22 cellular contexts compared by ENCODE assay signal in the genomic region with DNA sequence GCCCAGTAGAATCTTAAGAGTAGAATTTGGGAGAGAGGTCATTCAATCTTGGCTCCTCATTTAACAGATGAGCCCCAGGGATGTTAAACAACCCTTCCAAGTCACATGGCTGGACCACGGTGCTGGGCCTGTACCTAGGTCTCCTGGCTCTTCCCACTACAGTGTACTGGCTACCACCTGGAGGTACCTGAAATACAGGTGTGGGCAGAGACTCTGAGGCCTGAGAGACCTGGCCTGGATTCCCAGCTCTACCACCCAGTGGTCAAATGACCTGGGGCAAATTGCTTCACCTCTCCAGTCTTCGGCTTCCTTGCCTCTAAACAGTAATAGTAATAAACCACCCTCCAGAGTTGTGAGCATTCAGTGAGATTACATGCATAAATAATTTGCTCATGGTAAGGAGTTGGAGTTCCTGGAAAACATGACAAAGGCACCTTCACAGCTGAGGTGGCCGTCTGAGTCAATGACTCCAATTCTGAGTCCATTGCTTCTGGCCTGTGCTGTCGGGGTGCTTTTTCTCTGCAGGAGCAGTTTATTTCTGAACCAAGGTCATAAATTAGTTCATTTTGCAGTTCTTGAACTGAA. TPM values are rescaled to one million over a fixed set of nuclear protein-coding genes. Genes with fewer than 3 reads are reported as not detected.
DNase-seq lines count a peak whose midpoint lies in the region; ATAC-seq, FAIRE-seq and TF ChIP-seq lines count a peak whose summit lies in the region.
"Had no signal": no experiment of that assay in that cellular context is flagged by ENCODE, and none has a peak within 500 bp of the region (broad histone marks: within the 10 kb centered on the region; RNA-seq: fewer than 3 reads in every experiment).

No MANE protein-coding gene starts in this region.

- H4K20me1 ChIP-seq in HepG2 (ENCODE audit: insufficient read depth, low read length) = no peaks in the 10 kb centered on the region

- WGBS in HepG2 (ENCODE audit: low lambda C conversion rate) = 90% methylated on average over 4 of the region's 4 CpGs

- FAIRE-seq in HepG2 (lab: Jason Lieb, UNC) = no peak
- FAIRE-seq: G401.6 had no signal

- H3K27ac Mint-ChIP-seq in activated CD4-positive, alpha-beta memory T cell treated with anti-CD3 and anti-CD28 coated beads for 36 hours = no peak overlapping the region
- no peak overlapping the region for H3K27ac Mint-ChIP-seq in activated CD4-positive, alpha-beta memory T cell treated with anti-CD3 and anti-CD28 coated beads, Interleukin-2, amount 10 ng/mL, durations not matched to agents 7 days and 5 days
- H3K27ac Mint-ChIP-seq: CD4-positive, CD25-positive, alpha-beta regulatory T cell; H9 had no signal

- no peak for ATAC-seq in HepG2
- no peak for ATAC-seq in HG03469 (IDR thresholded peaks at IDR 0.05; ENCODE audit: unreplicated experiment)
- ATAC-seq: PC-3 had no signal

- H2AFZ ChIP-seq in HepG2 (ENCODE audit: low read length) = no peak overlapping the region

- peak; percentile 18 for DNase-seq in activated CD4-positive, alpha-beta memory T cell treated with anti-CD3 and anti-CD28 coated beads for 36 hours
- no peak for DNase-seq in activated CD4-positive, alpha-beta memory T cell treated with anti-CD3 and anti-CD28 coated beads, Interleukin-2, amount 10 ng/mL, durations not matched to agents 7 days and 5 days
- peak; percentile 12 for DNase-seq in stimulated activated CD4-positive, alpha-beta T cell treated with anti-CD3 and anti-CD28 coated beads, Interleukin-1b, Interleukin-23, amount 100 ng/mL, for 48 hours
- DNase-seq in stimulated activated CD4-positive, alpha-beta T cell treated with anti-CD3 and anti-CD28 coated beads, Interleukin-2, amount 100 ng/mL, for 24 hours = no peak
- DNase-seq in HepG2 (ENCODE audit: low spot score) = no peak
- no peak for DNase-seq in H4 (ENCODE audit: low spot score)
- no peak for DNase-seq in GM19238 (ENCODE audit: insufficient read length, low spot score)
- DNase-seq: BE2C; CD4-positive, CD25-positive, alpha-beta regulatory T cell; COR-L47; DMS 273 treated with DMSO at 0.1 percent for 48 hours; DND-41; H9; NCI-H1105 treated with DMSO at 0.1 percent for 48 hours; NCI-H1694; NCI-H2081 treated with DMSO at 0.1 percent for 48 hours; NCI-H774; PC-3; SJCRH30 had no signal

- H3K4me2 ChIP-seq in HepG2 (ENCODE audit: low read depth, low read length) = peak overlapping the region; percentile 90

- peaks cover 70% of the 10 kb centered on the region for H3K79me2 ChIP-seq in HepG2 (ENCODE audit: insufficient read depth, low read length)

- H3K36me3 Mint-ChIP-seq in activated CD4-positive, alpha-beta memory T cell treated with anti-CD3 and anti-CD28 coated beads for 36 hours = peaks cover 9% of the 10 kb centered on the region
- peaks cover 10% of the 10 kb centered on the region for H3K36me3 Mint-ChIP-seq in activated CD4-positive, alpha-beta memory T cell treated with anti-CD3 and anti-CD28 coated beads, Interleukin-2, amount 10 ng/mL, durations not matched to agents 7 days and 5 days (ENCODE audit: low read depth)

- intact Hi-C loops in activated CD4-positive, alpha-beta memory T cell treated with anti-CD3 and anti-CD28 coated beads for 36 hours (cut with micrococcal nuclease) = no loop called here
- intact Hi-C loops in HepG2 (cut with micrococcal nuclease; ENCODE audit: unreplicated experiment) = no loop called here

- no peaks in the 10 kb centered on the region; a peak in 1 of 5 replicates for H3K27me3 ChIP-seq in HepG2 (ENCODE audit: control insufficient read depth in 1 of 2, insufficient read depth in 2 of 2, low read length in 2 of 2)
- H3K27me3 ChIP-seq: BE2C, SJCRH30 had no signal

- no peak for TF ChIP-seq RAD21 in HepG2 (CRISPR knock-in tag; IDR thresholded peaks at IDR 0.05)

- H3K9ac ChIP-seq in HepG2 (ENCODE audit: insufficient read depth, low read depth, low read length) = peak overlapping the region; percentile 24; the same call in 1 of the 2 replicates

- no TSS peak for BruUV-seq in HepG2 (replicated peaks; lab: Mats Ljungman, UMichigan)

- TF ChIP-seq EP300 in HepG2 (IDR thresholded peaks at IDR 0.05; ENCODE audit: low read depth in 2 of 2, low read length in 2 of 2) (no peak), HepG2 (CRISPR knock-in tag; IDR thresholded peaks at IDR 0.05; ENCODE audit: borderline replicate concordance) (no peak)

- H3K4me3 Mint-ChIP-seq in activated CD4-positive, alpha-beta memory T cell treated with anti-CD3 and anti-CD28 coated beads for 36 hours = no peak overlapping the region
- H3K4me3 Mint-ChIP-seq in activated CD4-positive, alpha-beta memory T cell treated with anti-CD3 and anti-CD28 coated beads, Interleukin-2, amount 10 ng/mL, durations not matched to agents 7 days and 5 days = no peak overlapping the region
- H3K4me3 Mint-ChIP-seq: H9 had no signal

- H3K9me3 ChIP-seq in HepG2 (ENCODE audit: low read length) = no peaks in the 10 kb centered on the region
- H3K9me3 ChIP-seq: BE2C, SJCRH30 had no signal

- in situ Hi-C loops in HepG2 (cut with HindIII; ENCODE audit: extremely low pct_ligation_motif_present, low pct_unique_long_range_greater_than_20kb) = no loop called here

- peaks cover 57% of the 10 kb centered on the region for H3K4me1 ChIP-seq in HepG2 (ENCODE audit: insufficient read depth, low read length)
- H3K4me1 ChIP-seq: BE2C had no signal

- CTCF ChIA-PET in activated CD4-positive, alpha-beta memory T cell treated with anti-CD3 and anti-CD28 coated beads for 36 hours (lab: Charles Lee) = no interaction called here
- CTCF ChIA-PET in activated CD4-positive, alpha-beta memory T cell treated with anti-CD3 and anti-CD28 coated beads, Interleukin-2, amount 10 ng/mL, durations not matched to agents 7 days and 5 days (lab: Charles Lee) = interaction anchor here (1.5 kb wide), 1 partner anchor 185 kb away, joined by 4 read pairs; no protein-coding TSS in a partner anchor
- CTCF ChIA-PET in HepG2 (lab: Yijun Ruan, JAX; ENCODE audit: low intra/inter-chr PET ratio, low total read pairs) = no interaction called here

- no peaks in the 10 kb centered on the region for H3K9me3 Mint-ChIP-seq in activated CD4-positive, alpha-beta memory T cell treated with anti-CD3 and anti-CD28 coated beads for 36 hours
- H3K9me3 Mint-ChIP-seq in activated CD4-positive, alpha-beta memory T cell treated with anti-CD3 and anti-CD28 coated beads, Interleukin-2, amount 10 ng/mL, durations not matched to agents 7 days and 5 days = no peaks in the 10 kb centered on the region
- H3K9me3 Mint-ChIP-seq: CD4-positive, CD25-positive, alpha-beta regulatory T cell; H9 had no signal

- peaks cover 27% of the 10 kb centered on the region for H3K4me1 Mint-ChIP-seq in activated CD4-positive, alpha-beta memory T cell treated with anti-CD3 and anti-CD28 coated beads for 36 hours (ENCODE audit: low read depth)
- peaks cover 34% of the 10 kb centered on the region for H3K4me1 Mint-ChIP-seq in activated CD4-positive, alpha-beta memory T cell treated with anti-CD3 and anti-CD28 coated beads, Interleukin-2, amount 10 ng/mL, durations not matched to agents 7 days and 5 days

- no peaks in the 10 kb centered on the region for H3K27me3 Mint-ChIP-seq in activated CD4-positive, alpha-beta memory T cell treated with anti-CD3 and anti-CD28 coated beads for 36 hours
- H3K27me3 Mint-ChIP-seq in activated CD4-positive, alpha-beta memory T cell treated with anti-CD3 and anti-CD28 coated beads, Interleukin-2, amount 10 ng/mL, durations not matched to agents 7 days and 5 days = no peaks in the 10 kb centered on the region
- H3K27me3 Mint-ChIP-seq: CD4-positive, CD25-positive, alpha-beta regulatory T cell had no signal

- no peak overlapping the region for H3K27ac ChIP-seq in HepG2 (ENCODE audit: extremely low read length, insufficient read depth, low read length)
- H3K27ac ChIP-seq: RWPE1, SJCRH30 had no signal

- peaks cover 8 to 38% of the 10 kb centered on the region in 2 experiments for H3K36me3 ChIP-seq in HepG2 (replicated peaks in 1 of 2; ENCODE audit: control insufficient read depth in 1 of 2, insufficient read depth in 2 of 2, low read length in 2 of 2)

- TF ChIP-seq POLR2A in HepG2 (IDR thresholded peaks at IDR 0.05; ENCODE audit: insufficient read depth in 1 of 2, low read depth in 2 of 2, low read length in 2 of 2) = no peak

- TF ChIP-seq CTCF in HepG2 (CRISPR knock-in tag; IDR thresholded peaks at IDR 0.05) = no peak

- H3K4me3 ChIP-seq in HepG2 (replicated peaks in 1 of 3; ENCODE audit: insufficient read depth in 1 of 3, low read depth in 2 of 3, low read length in 3 of 3) = peak overlapping the region in 1 of 3 experiments; percentile 87; a peak in 4 of 6 replicates
- H3K4me3 ChIP-seq: SJCRH30 had no signal

- POLR2A ChIA-PET in activated CD4-positive, alpha-beta memory T cell treated with anti-CD3 and anti-CD28 coated beads for 36 hours (lab: Charles Lee) = no interaction called here
- POLR2A ChIA-PET in activated CD4-positive, alpha-beta memory T cell treated with anti-CD3 and anti-CD28 coated beads, Interleukin-2, amount 10 ng/mL, durations not matched to agents 7 days and 5 days (lab: Charles Lee) = no interaction called here
- POLR2A ChIA-PET in HepG2 (lab: Yijun Ruan, JAX) = no interaction called here

RNA-seq across cellular contexts. Expression of a gene that starts 2.8 kb away (rescaled TPM):
- total RNA-seq in activated CD4-positive, alpha-beta memory T cell treated with anti-CD3 and anti-CD28 coated beads for 36 hours = 10 to 100 TPM; 51.6 to 54.9 TPM
- 10 to 100 TPM; 36.0 to 36.9 TPM for total RNA-seq in activated CD4-positive, alpha-beta memory T cell treated with anti-CD3 and anti-CD28 coated beads, Interleukin-2, amount 10 ng/mL, durations not matched to agents 7 days and 5 days
- total RNA-seq in HepG2 (2016; rRNA removed; fragmentation: Illumina TruSeq; extraction: Trizol) = 102 and 138 TPM in 2 replicates
- 28.5 and 30.6 TPM in 2 replicates for total RNA-seq in HepG2 (2016; cell fraction: cytosol; rRNA removed; fragmentation: Illumina TruSeq; extraction: Trizol; ENCODE audit: low read depth)
- total RNA-seq in HepG2 (2016; cell fraction: insoluble cytoplasmic fraction; rRNA removed; fragmentation: Illumina TruSeq; extraction: Trizol) = 105 and 133 TPM in 2 replicates
- 30.1 and 35.1 TPM in 2 replicates for total RNA-seq in HepG2 (2016; cell fraction: membrane; rRNA removed; fragmentation: Illumina TruSeq; extraction: Trizol)
- total RNA-seq in HepG2 (2016; cell fraction: nucleus; rRNA removed; fragmentation: Illumina TruSeq; extraction: Trizol) = 41.3 and 49.6 TPM in 2 replicates
- polyA plus RNA-seq in HepG2 (2011; rRNA removed) = 81.2 and 108 TPM in 2 replicates
- 60.2 and 68.1 TPM in 2 replicates for polyA plus RNA-seq in HepG2 (2011; cell fraction: cytosol; rRNA removed)
- polyA plus RNA-seq in HepG2 (2011; cell fraction: nucleus; rRNA removed) = 40.4 and 52.4 TPM in 2 replicates
- polyA plus RNA-seq in HepG2 (2012) = 92.4 and 114 TPM in 2 replicates
- 18.3 and 21.0 TPM in 2 replicates for polyA plus RNA-seq in HepG2 (2016; cell fraction: cytosol; fragmentation: Illumina TruSeq; extraction: Trizol; ENCODE audit: low read depth)
- 135 and 142 TPM in 2 replicates for polyA plus RNA-seq in HepG2 (2016; cell fraction: insoluble cytoplasmic fraction; fragmentation: Illumina TruSeq; extraction: Trizol; ENCODE audit: low read depth)
- 21.5 and 28.1 TPM in 2 replicates for polyA plus RNA-seq in HepG2 (2016; cell fraction: membrane; fragmentation: Illumina TruSeq; extraction: Trizol; ENCODE audit: low read depth)
- polyA plus RNA-seq in HepG2 (2016; cell fraction: nucleus; fragmentation: Illumina TruSeq; extraction: Trizol; ENCODE audit: insufficient read depth, low read depth) = 59.9 and 72.8 TPM in 2 replicates
- 39.6 and 69.8 TPM in 2 replicates for polyA minus RNA-seq in HepG2 (2011; rRNA and poly(A)+ RNA removed; ENCODE audit: low replicate concordance)
- polyA minus RNA-seq in HepG2 (2011; cell fraction: cytosol; rRNA and poly(A)+ RNA removed) = 71.8 and 90.7 TPM in 2 replicates
- 41.1 and 59.3 TPM in 2 replicates for polyA minus RNA-seq in HepG2 (2011; cell fraction: nucleus; rRNA and poly(A)+ RNA removed)
- total RNA-seq in H4 (2014; rRNA removed; shearing (Covaris generic)) = 50.7 and 58.8 TPM in 2 replicates

Comparison
In these comparisons a context has a peak if more than half of its experiments do, and no peak if none do; other contexts are left out.
1. DNase-seq: peak in activated CD4-positive, alpha-beta memory T cell treated with anti-CD3 and anti-CD28 coated beads for 36 hours (single experiment) and stimulated activated CD4-positive, alpha-beta T cell treated with anti-CD3 and anti-CD28 coated beads, Interleukin-1b, Interleukin-23, amount 100 ng/mL, for 48 hours (single experiment); none in activated CD4-positive, alpha-beta memory T cell treated with anti-CD3 and anti-CD28 coated beads, Interleukin-2, amount 10 ng/mL, durations not matched to agents 7 days and 5 days (single experiment), stimulated activated CD4-positive, alpha-beta T cell treated with anti-CD3 and anti-CD28 coated beads, Interleukin-2, amount 100 ng/mL, for 24 hours (0 of 2), HepG2 (single experiment), H4 (single experiment) and GM19238 (single experiment).